In genomic region chr11:29171350-29171950, GRCh38 we compare ENCODE assay signal across 21 cellular contexts.
"Had no signal": no experiment of that assay in that cellular context is flagged by ENCODE, and none has a peak within 500 bp of the region (broad histone marks: within the 10 kb centered on the region; RNA-seq: fewer than 3 reads in every experiment).

No MANE protein-coding gene starts in this region.

- H3K27ac ChIP-seq: gastroesophageal sphincter, heart left ventricle, skin epidermis, tibial nerve, WERI-Rb-1 had no signal

- H3K4me3 ChIP-seq: gastroesophageal sphincter, heart left ventricle, mucosa of descending colon, skin epidermis, tibial nerve had no signal

- H3K4me1 ChIP-seq: gastroesophageal sphincter, heart left ventricle, tibial nerve had no signal

- ATAC-seq: esophagus mucosa, gastroesophageal sphincter, heart left ventricle, mucosa of descending colon, right cardiac atrium had no signal

- DNase-seq: activated CD4-positive, alpha-beta T cell treated with anti-CD3 and anti-CD28 coated beads for 1 hour; activated CD4-positive, alpha-beta T cell treated with anti-CD3 and anti-CD28 coated beads, Interleukin-2, amount 50 U/mL, for 4 hours; activated gamma-delta T cell; aorta; cerebellar nuclear complex; effector CD8-positive, alpha-beta T cell; heart left ventricle; kidney glomerular epithelial cell; mesenchymal stem cell; mucosa of descending colon; naive B cell; right cardiac atrium; stimulated activated CD4-positive, alpha-beta T cell treated with anti-CD3 and anti-CD28 coated beads, Interleukin-15, amount 100 ng/mL, for 24 hours; stimulated activated CD4-positive, alpha-beta T cell treated with anti-CD3 and anti-CD28 coated beads, Interleukin-2, amount 100 ng/mL, for 48 hours; WERI-Rb-1 had no signal

- H3K9me3 ChIP-seq: gastroesophageal sphincter, heart left ventricle, mucosa of descending colon, tibial nerve had no signal

- FAIRE-seq: bronchial epithelial cell, urothelium cell line had no signal
